ENCODE assay signal across 1 cellular context in the genomic region with DNA sequence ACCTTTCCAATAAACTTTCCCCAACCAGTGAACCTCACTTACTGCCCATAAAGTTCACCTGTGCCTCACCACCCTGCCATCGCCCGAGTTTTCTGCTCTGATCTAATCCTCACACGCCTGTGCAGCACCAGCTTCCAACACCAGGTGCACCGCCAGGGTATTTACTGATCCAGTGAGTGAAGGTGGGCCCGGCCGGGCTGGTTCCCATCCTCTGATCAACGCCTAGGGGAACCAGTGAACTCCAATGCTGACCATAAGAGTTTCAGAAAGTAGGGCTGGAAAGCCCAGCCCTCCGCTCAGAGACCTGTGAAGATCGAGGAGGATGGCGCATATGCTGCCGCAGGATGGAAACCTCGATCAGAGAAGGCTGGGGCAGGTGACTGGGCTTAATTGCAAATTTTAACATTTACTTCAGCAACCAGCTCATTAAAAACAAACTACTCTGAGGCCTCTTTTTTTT.
TF ChIP-seq lines count a peak whose summit lies in the region.

No MANE protein-coding gene starts in this region.

TF ChIP-seq in HepG2, 621 proteins besides CTCF, POLR2A, EP300 and RAD21 (continues in another document):
- TF ChIP-seq ZNF558 (CRISPR knock-in tag; IDR thresholded peaks at IDR 0.05; ENCODE audit: borderline replicate concordance) (no peak), NR2F1 (CRISPR knock-in tag; IDR thresholded peaks at IDR 0.05) (no peak), ZNF274 (CRISPR knock-in tag; IDR thresholded peaks at IDR 0.05) (no peak), ZMAT5 (CRISPR knock-in tag; IDR thresholded peaks at IDR 0.05; ENCODE audit: borderline replicate concordance, low read depth) (no peak), ZNF670 (CRISPR knock-in tag; IDR thresholded peaks at IDR 0.05; ENCODE audit: borderline replicate concordance) (no peak), MAFF (IDR thresholded peaks at IDR 0.05; ENCODE audit: low read depth, low read length) (no peak), KDM6A (CRISPR knock-in tag; IDR thresholded peaks at IDR 0.05; ENCODE audit: low read depth) (no peak), SNAPC2 (CRISPR knock-in tag; IDR thresholded peaks at IDR 0.05) (no peak), IKZF4 (CRISPR knock-in tag; IDR thresholded peaks at IDR 0.05; ENCODE audit: borderline replicate concordance, low read depth, not compliant biosample characterization) (no peak), TOPORS (CRISPR knock-in tag; IDR thresholded peaks at IDR 0.05) (0 out of 2 replicates have a peak, but pooled peaks have one; percentile 27), PHF8 (CRISPR knock-in tag; IDR thresholded peaks at IDR 0.05) (peak; percentile 11; the same call in 1 of the 2 replicates), TAF15 (IDR thresholded peaks at IDR 0.05; ENCODE audit: low read depth, low read length, poor library complexity, severe bottlenecking) (no peak), KAT7 (CRISPR knock-in tag; IDR thresholded peaks at IDR 0.05; ENCODE audit: borderline replicate concordance) (no peak; the same call in 1 of the 2 replicates), NFE2L1 (CRISPR knock-in tag; IDR thresholded peaks at IDR 0.05; ENCODE audit: borderline replicate concordance) (no peak), FOXA3 (CRISPR knock-in tag; IDR thresholded peaks at IDR 0.05) (no peak), ZBTB44 (CRISPR knock-in tag; IDR thresholded peaks at IDR 0.05) (no peak), MAZ (IDR thresholded peaks at IDR 0.05; ENCODE audit: borderline replicate concordance, low read depth, low read length) (no peak), MAZ (CRISPR knock-in tag; IDR thresholded peaks at IDR 0.05; ENCODE audit: low read depth) (no peak), FIP1L1 (IDR thresholded peaks at IDR 0.05; ENCODE audit: borderline replicate concordance, insufficient read depth, low read depth, low read length) (no peak), SYNCRIP (IDR thresholded peaks at IDR 0.05; ENCODE audit: insufficient read depth, low read depth, low read length) (no peak), MXI1 (IDR thresholded peaks at IDR 0.05; ENCODE audit: borderline replicate concordance, low read depth, low read length) (no peak), XBP1 (CRISPR knock-in tag; IDR thresholded peaks at IDR 0.05) (no peak), ETV6 (CRISPR knock-in tag; conservative IDR thresholded peaks at IDR 0.05) (no peak), ZNF451 (CRISPR knock-in tag; IDR thresholded peaks at IDR 0.05) (no peak), ZNF264 (CRISPR knock-in tag; IDR thresholded peaks at IDR 0.05) (no peak), MEF2D (CRISPR knock-in tag; IDR thresholded peaks at IDR 0.05) (no peak), LCORL (IDR thresholded peaks at IDR 0.05) (no peak), LCORL (CRISPR knock-in tag; IDR thresholded peaks at IDR 0.05) (0 out of 2 replicates have a peak, but pooled peaks have one; percentile 9), NFIC (IDR thresholded peaks at IDR 0.05; ENCODE audit: low read length) (no peak), FOXA1 (IDR thresholded peaks at IDR 0.05) (no peak), FOXA1 (CRISPR knock-in tag; IDR thresholded peaks at IDR 0.05) (peak; percentile 65), BCL6 (CRISPR knock-in tag; IDR thresholded peaks at IDR 0.05) (no peak), ZNF501 (CRISPR knock-in tag; IDR thresholded peaks at IDR 0.05) (peak; percentile 56; the same call in 1 of the 2 replicates), SSRP1 (CRISPR knock-in tag; IDR thresholded peaks at IDR 0.05) (no peak), ZNF598 (CRISPR knock-in tag; IDR thresholded peaks at IDR 0.05; ENCODE audit: borderline replicate concordance) (no peak)
- TF ChIP-seq, protein P1, sequence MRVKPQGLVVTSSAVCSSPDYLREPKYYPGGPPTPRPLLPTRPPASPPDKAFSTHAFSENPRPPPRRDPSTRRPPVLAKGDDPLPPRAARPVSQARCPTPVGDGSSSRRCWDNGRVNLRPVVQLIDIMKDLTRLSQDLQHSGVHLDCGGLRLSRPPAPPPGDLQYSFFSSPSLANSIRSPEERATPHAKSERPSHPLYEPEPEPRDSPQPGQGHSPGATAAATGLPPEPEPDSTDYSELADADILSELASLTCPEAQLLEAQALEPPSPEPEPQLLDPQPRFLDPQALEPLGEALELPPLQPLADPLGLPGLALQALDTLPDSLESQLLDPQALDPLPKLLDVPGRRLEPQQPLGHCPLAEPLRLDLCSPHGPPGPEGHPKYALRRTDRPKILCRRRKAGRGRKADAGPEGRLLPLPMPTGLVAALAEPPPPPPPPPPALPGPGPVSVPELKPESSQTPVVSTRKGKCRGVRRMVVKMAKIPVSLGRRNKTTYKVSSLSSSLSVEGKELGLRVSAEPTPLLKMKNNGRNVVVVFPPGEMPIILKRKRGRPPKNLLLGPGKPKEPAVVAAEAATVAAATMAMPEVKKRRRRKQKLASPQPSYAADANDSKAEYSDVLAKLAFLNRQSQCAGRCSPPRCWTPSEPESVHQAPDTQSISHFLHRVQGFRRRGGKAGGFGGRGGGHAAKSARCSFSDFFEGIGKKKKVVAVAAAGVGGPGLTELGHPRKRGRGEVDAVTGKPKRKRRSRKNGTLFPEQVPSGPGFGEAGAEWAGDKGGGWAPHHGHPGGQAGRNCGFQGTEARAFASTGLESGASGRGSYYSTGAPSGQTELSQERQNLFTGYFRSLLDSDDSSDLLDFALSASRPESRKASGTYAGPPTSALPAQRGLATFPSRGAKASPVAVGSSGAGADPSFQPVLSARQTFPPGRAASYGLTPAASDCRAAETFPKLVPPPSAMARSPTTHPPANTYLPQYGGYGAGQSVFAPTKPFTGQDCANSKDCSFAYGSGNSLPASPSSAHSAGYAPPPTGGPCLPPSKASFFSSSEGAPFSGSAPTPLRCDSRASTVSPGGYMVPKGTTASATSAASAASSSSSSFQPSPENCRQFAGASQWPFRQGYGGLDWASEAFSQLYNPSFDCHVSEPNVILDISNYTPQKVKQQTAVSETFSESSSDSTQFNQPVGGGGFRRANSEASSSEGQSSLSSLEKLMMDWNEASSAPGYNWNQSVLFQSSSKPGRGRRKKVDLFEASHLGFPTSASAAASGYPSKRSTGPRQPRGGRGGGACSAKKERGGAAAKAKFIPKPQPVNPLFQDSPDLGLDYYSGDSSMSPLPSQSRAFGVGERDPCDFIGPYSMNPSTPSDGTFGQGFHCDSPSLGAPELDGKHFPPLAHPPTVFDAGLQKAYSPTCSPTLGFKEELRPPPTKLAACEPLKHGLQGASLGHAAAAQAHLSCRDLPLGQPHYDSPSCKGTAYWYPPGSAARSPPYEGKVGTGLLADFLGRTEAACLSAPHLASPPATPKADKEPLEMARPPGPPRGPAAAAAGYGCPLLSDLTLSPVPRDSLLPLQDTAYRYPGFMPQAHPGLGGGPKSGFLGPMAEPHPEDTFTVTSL (CRISPR knock-in tag; IDR thresholded peaks at IDR 0.05; ENCODE audit: borderline replicate concordance): no peak
- TF ChIP-seq, protein P2, sequence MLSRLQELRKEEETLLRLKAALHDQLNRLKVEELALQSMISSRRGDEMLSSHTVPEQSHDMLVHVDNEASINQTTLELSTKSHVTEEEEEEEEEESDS (CRISPR knock-in tag; IDR thresholded peaks at IDR 0.05; ENCODE audit: borderline replicate concordance): no peak
- TF ChIP-seq, protein P3, sequence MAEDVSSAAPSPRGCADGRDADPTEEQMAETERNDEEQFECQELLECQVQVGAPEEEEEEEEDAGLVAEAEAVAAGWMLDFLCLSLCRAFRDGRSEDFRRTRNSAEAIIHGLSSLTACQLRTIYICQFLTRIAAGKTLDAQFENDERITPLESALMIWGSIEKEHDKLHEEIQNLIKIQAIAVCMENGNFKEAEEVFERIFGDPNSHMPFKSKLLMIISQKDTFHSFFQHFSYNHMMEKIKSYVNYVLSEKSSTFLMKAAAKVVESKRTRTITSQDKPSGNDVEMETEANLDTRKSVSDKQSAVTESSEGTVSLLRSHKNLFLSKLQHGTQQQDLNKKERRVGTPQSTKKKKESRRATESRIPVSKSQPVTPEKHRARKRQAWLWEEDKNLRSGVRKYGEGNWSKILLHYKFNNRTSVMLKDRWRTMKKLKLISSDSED (CRISPR knock-in tag; IDR thresholded peaks at IDR 0.05): no peak
- TF ChIP-seq, protein P4, sequence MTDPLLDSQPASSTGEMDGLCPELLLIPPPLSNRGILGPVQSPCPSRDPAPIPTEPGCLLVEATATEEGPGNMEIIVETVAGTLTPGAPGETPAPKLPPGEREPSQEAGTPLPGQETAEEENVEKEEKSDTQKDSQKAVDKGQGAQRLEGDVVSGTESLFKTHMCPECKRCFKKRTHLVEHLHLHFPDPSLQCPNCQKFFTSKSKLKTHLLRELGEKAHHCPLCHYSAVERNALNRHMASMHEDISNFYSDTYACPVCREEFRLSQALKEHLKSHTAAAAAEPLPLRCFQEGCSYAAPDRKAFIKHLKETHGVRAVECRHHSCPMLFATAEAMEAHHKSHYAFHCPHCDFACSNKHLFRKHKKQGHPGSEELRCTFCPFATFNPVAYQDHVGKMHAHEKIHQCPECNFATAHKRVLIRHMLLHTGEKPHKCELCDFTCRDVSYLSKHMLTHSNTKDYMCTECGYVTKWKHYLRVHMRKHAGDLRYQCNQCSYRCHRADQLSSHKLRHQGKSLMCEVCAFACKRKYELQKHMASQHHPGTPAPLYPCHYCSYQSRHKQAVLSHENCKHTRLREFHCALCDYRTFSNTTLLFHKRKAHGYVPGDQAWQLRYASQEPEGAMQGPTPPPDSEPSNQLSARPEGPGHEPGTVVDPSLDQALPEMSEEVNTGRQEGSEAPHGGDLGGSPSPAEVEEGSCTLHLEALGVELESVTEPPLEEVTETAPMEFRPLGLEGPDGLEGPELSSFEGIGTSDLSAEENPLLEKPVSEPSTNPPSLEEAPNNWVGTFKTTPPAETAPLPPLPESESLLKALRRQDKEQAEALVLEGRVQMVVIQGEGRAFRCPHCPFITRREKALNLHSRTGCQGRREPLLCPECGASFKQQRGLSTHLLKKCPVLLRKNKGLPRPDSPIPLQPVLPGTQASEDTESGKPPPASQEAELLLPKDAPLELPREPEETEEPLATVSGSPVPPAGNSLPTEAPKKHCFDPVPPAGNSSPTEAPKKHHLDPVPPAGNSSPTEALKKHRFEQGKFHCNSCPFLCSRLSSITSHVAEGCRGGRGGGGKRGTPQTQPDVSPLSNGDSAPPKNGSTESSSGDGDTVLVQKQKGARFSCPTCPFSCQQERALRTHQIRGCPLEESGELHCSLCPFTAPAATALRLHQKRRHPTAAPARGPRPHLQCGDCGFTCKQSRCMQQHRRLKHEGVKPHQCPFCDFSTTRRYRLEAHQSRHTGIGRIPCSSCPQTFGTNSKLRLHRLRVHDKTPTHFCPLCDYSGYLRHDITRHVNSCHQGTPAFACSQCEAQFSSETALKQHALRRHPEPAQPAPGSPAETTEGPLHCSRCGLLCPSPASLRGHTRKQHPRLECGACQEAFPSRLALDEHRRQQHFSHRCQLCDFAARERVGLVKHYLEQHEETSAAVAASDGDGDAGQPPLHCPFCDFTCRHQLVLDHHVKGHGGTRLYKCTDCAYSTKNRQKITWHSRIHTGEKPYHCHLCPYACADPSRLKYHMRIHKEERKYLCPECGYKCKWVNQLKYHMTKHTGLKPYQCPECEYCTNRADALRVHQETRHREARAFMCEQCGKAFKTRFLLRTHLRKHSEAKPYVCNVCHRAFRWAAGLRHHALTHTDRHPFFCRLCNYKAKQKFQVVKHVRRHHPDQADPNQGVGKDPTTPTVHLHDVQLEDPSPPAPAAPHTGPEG (CRISPR knock-in tag; IDR thresholded peaks at IDR 0.05): 0 out of 2 replicates have a peak, but pooled peaks have one; percentile 73
- TF ChIP-seq, protein P5, sequence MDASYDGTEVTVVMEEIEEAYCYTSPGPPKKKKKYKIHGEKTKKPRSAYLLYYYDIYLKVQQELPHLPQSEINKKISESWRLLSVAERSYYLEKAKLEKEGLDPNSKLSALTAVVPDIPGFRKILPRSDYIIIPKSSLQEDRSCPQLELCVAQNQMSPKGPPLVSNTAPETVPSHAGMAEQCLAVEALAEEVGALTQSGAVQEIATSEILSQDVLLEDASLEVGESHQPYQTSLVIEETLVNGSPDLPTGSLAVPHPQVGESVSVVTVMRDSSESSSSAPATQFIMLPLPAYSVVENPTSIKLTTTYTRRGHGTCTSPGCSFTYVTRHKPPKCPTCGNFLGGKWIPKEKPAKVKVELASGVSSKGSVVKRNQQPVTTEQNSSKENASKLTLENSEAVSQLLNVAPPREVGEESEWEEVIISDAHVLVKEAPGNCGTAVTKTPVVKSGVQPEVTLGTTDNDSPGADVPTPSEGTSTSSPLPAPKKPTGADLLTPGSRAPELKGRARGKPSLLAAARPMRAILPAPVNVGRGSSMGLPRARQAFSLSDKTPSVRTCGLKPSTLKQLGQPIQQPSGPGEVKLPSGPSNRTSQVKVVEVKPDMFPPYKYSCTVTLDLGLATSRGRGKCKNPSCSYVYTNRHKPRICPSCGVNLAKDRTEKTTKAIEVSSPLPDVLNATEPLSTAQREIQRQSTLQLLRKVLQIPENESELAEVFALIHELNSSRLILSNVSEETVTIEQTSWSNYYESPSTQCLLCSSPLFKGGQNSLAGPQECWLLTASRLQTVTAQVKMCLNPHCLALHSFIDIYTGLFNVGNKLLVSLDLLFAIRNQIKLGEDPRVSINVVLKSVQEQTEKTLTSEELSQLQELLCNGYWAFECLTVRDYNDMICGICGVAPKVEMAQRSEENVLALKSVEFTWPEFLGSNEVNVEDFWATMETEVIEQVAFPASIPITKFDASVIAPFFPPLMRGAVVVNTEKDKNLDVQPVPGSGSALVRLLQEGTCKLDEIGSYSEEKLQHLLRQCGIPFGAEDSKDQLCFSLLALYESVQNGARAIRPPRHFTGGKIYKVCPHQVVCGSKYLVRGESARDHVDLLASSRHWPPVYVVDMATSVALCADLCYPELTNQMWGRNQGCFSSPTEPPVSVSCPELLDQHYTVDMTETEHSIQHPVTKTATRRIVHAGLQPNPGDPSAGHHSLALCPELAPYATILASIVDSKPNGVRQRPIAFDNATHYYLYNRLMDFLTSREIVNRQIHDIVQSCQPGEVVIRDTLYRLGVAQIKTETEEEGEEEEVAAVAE (CRISPR knock-in tag; IDR thresholded peaks at IDR 0.05; ENCODE audit: borderline replicate concordance): no peak
- TF ChIP-seq, protein P6, sequence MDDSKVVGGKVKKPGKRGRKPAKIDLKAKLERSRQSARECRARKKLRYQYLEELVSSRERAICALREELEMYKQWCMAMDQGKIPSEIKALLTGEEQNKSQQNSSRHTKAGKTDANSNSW (CRISPR knock-in tag; IDR thresholded peaks at IDR 0.05; ENCODE audit: borderline replicate concordance): no peak
